1 cellular context compared by ENCODE assay signal in the genomic region with DNA sequence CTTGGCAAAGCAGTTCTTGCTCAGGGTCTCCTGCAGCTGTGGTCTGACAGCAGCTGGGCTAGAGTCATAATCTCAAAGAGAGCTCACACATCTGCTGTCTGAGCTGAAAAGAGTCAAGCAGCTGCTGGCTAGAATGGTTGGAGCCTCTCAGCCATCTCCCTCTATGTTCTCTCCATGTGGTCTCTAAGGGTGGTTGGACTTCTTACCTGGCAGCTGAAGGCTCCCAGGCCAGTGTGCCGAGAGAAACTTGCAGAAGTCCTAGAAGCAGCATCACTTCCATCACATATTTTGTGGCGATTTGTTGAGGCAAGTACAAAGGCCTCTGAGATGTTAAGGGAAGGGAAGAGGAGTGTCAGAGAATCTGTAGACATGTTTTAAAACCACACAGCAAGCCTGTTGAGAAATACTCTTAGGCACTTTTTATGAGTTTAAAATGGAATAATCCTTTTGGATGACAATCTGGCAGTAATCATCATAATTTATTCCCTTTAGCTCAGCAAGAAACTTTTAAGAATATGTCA.
TF ChIP-seq lines count a peak whose summit lies in the region.

No MANE protein-coding gene starts in this region.

TF ChIP-seq in IMR-90, 13 proteins besides CTCF, POLR2A, EP300 and RAD21:
- no peak for TF ChIP-seq MAZ (IDR thresholded peaks at IDR 0.05; ENCODE audit: borderline replicate concordance, low read depth, low read length)
- no peak for TF ChIP-seq CHD1 (IDR thresholded peaks at IDR 0.05; ENCODE audit: low read depth, low read length)
- no peak for TF ChIP-seq BHLHE40 (IDR thresholded peaks at IDR 0.05; ENCODE audit: low read depth, low read length)
TF ChIP-seq in IMR-90: peak in this region for 0.
